In the genomic region with DNA sequence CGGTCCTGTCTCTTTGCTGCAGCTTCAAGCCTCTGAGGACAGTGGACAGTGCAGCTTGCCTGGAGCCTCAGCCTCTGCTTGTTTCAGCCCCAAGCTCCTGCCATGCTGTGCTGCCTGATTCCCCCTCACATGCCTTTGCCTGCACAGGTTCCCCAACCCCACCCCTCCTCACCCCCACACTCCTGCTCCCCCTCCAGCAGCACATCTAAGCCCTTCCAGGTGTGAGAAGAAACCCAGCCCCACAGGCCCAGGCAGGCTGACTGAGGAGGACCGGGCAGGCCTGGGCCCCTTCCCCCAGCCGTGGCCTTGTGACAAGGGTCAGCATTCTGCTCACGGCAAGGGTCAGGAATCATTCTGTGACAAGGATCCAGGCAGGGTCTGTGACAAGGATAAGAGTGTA, we compare ENCODE assay signal across 1 cellular context.
TF ChIP-seq lines count a peak whose summit lies in the region.

No MANE protein-coding gene starts in this region.

TF ChIP-seq in HepG2, 621 proteins besides CTCF, POLR2A, EP300 and RAD21:
- TF ChIP-seq ZFX (CRISPR knock-in tag; IDR thresholded peaks at IDR 0.05; ENCODE audit: low read depth), result peak; percentile 27; the same call in 1 of the 2 replicates
- TF ChIP-seq ATAD3A (CRISPR knock-in tag; IDR thresholded peaks at IDR 0.05), result no peak
